ENCODE assay signal across 8 cellular contexts in the genomic region with DNA sequence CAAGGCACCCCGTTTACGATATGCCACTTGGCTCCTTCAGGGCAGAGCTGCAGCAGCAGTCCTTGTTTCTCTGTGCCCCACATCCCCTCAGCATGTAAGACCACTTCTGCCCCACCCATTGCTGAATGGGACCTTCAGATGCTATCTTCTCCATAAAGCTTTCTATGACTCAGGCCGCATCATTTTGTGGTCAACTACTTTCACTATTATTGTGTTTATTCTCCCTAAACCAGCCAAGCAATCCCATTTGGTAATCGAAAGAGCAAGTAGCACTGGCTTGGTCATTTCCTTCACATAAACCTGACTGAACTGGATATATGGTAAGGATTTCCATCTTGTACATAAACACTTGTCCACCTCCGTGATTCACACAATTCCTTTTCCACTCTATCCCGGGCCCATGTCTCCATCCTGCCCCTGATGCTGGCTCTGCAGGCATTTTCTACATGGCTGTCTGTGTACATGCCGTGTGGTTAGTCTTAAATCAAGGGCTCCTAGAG. TPM values are rescaled to one million over a fixed set of nuclear protein-coding genes. Genes with fewer than 3 reads are reported as not detected.
A peak's percentile ranks its signal among the peaks of the same experiment; 100 is the strongest.
DNase-seq lines count a peak whose midpoint lies in the region; ATAC-seq, FAIRE-seq and TF ChIP-seq lines count a peak whose summit lies in the region.

No MANE protein-coding gene starts in this region.

- H3K4me3 Mint-ChIP-seq in central memory CD8-positive, alpha-beta T cell, result peak overlapping the region; percentile 51
- no peak overlapping the region for H3K4me3 Mint-ChIP-seq in naive thymus-derived CD8-positive, alpha-beta T cell

- peak; percentile 45 for DNase-seq in GM04503 (ENCODE audit: low read depth)
- DNase-seq in MG63, result peak; percentile 48
- DNase-seq in central memory CD8-positive, alpha-beta T cell (ENCODE audit: low spot score in 2 of 2), result no peak
- no peak for DNase-seq in vagina (ENCODE audit: extremely low spot score in 2 of 2)
- DNase-seq in frontal cortex (ENCODE audit: low spot score in 2 of 2), result no peak
- no peak for DNase-seq in naive thymus-derived CD8-positive, alpha-beta T cell
- no peak for DNase-seq in sigmoid colon

- H3K27ac Mint-ChIP-seq in central memory CD8-positive, alpha-beta T cell (ENCODE audit: low read depth), result peak overlapping the region; percentile 60
- peak overlapping the region in 4 of 10 donors; percentile 22 to 71 (median 32) for H3K27ac Mint-ChIP-seq in naive thymus-derived CD8-positive, alpha-beta T cell

- H3K4me1 Mint-ChIP-seq in central memory CD8-positive, alpha-beta T cell, result peaks cover 40% of the 10 kb centered on the region
- H3K4me1 Mint-ChIP-seq in naive thymus-derived CD8-positive, alpha-beta T cell, result peaks cover 41 to 52% (median 45%) of the 10 kb centered on the region in 4 donors

- H3K9me3 Mint-ChIP-seq in central memory CD8-positive, alpha-beta T cell, result no peaks in the 10 kb centered on the region
- H3K9me3 Mint-ChIP-seq in naive thymus-derived CD8-positive, alpha-beta T cell, result no peaks in the 10 kb centered on the region

- H3K9me3 ChIP-seq in MG63 (no peaks in the 10 kb centered on the region), vagina (no peaks in the 10 kb centered on the region), sigmoid colon (no peaks in the 10 kb centered on the region)

- intact Hi-C loops in vagina (cut with DNase I), result no loop called here
- intact Hi-C loops in sigmoid colon (cut with DNase I), result no loop called here

- no peak for TF ChIP-seq EP300 in sigmoid colon (IDR thresholded peaks at IDR 0.05)

- TF ChIP-seq CTCF in vagina (IDR thresholded peaks at IDR 0.05) (no peak), sigmoid colon (IDR thresholded peaks at IDR 0.05) (no peak)

- no peaks in the 10 kb centered on the region for H3K36me3 ChIP-seq in MG63
- H3K36me3 ChIP-seq in vagina, result no peaks in the 10 kb centered on the region
- H3K36me3 ChIP-seq in sigmoid colon, result no peaks in the 10 kb centered on the region

- ATAC-seq in GM21723 (IDR thresholded peaks at IDR 0.05; ENCODE audit: unreplicated experiment), result peak; percentile 60
- peak; percentile 55 for ATAC-seq in central memory CD8-positive, alpha-beta T cell (replicated peaks; ENCODE audit: extremely low read depth, poor library complexity, severe bottlenecking)
- no peak for ATAC-seq in naive thymus-derived CD8-positive, alpha-beta T cell

- no peak overlapping the region for H3K27ac ChIP-seq in vagina
- no peak overlapping the region for H3K27ac ChIP-seq in sigmoid colon

- no peak overlapping the region for H3K4me3 ChIP-seq in MG63
- H3K4me3 ChIP-seq in vagina, result no peak overlapping the region
- H3K4me3 ChIP-seq in sigmoid colon, result no peak overlapping the region

- TF ChIP-seq POLR2A in vagina (IDR thresholded peaks at IDR 0.05) (no peak), sigmoid colon (IDR thresholded peaks at IDR 0.05) (no peak)

- 64 to 65% methylated on average over 7 of the region's 7 CpGs for WGBS in sigmoid colon, 2 donors

- H3K27me3 Mint-ChIP-seq in central memory CD8-positive, alpha-beta T cell, result no peaks in the 10 kb centered on the region
- H3K27me3 Mint-ChIP-seq in naive thymus-derived CD8-positive, alpha-beta T cell, result no peaks in the 10 kb centered on the region

- H3K4me1 ChIP-seq in vagina, result peaks cover 25% of the 10 kb centered on the region
- H3K4me1 ChIP-seq in sigmoid colon, result peaks cover 0 to 6% (median 0%) of the 10 kb centered on the region in 4 donors

- POLR2A ChIA-PET in naive thymus-derived CD8-positive, alpha-beta T cell (lab: Charles Lee), result interaction anchor here (0.9 to 1.4 kb wide), 2 partner anchors 11 to 28 kb away, joined by 3 read pairs; no protein-coding TSS in a partner anchor

- H3K36me3 Mint-ChIP-seq in central memory CD8-positive, alpha-beta T cell (ENCODE audit: insufficient read depth), result peaks cover 3% of the 10 kb centered on the region
- peaks cover 0 to 5% (median 0%) of the 10 kb centered on the region in 3 donors for H3K36me3 Mint-ChIP-seq in naive thymus-derived CD8-positive, alpha-beta T cell

- FAIRE-seq in frontal cortex (lab: Jason Lieb, UNC), result no peak

- H3K27me3 ChIP-seq in MG63, result no peaks in the 10 kb centered on the region
- H3K27me3 ChIP-seq in vagina, result no peaks in the 10 kb centered on the region
- H3K27me3 ChIP-seq in sigmoid colon, result no peaks in the 10 kb centered on the region

RNA-seq across cellular contexts. Expression of a gene that starts 25.7 kb away (rescaled TPM):
- 0.16 TPM in 1 of 2 replicates, not detected in the other for total RNA-seq in MG63 (2014; rRNA removed; shearing (Covaris generic); ENCODE audit: low replicate concordance)
- not detected for total RNA-seq in vagina
- not detected for total RNA-seq in frontal cortex
- 1 to 10 TPM; 4.2 to 4.4 TPM for total RNA-seq in naive thymus-derived CD8-positive, alpha-beta T cell
- polyA plus RNA-seq in naive thymus-derived CD8-positive, alpha-beta T cell, result 1 to 10 TPM in 1 of 3 donors, under 1 TPM in 2; 0.64 to 2.9 (median 0.69) TPM
- total RNA-seq in sigmoid colon, result under 1 TPM in 2 of 4 donors, not detected in 2; 0.36 to 0.83 TPM
- polyA plus RNA-seq in sigmoid colon, result 1 to 10 TPM in 2 of 3 donors, under 1 TPM in 1; 0.63 to 3.0 (median 1.8) TPM

Comparison
In these comparisons a context has a peak if more than half of its experiments do, and no peak if none do; other contexts are left out.
1. DNase-seq: peak in GM04503 (single experiment) and MG63 (single experiment); none in central memory CD8-positive, alpha-beta T cell (0 of 2), vagina (0 of 2), frontal cortex (0 of 2), naive thymus-derived CD8-positive, alpha-beta T cell (0 of 10) and sigmoid colon (single experiment).
2. ATAC-seq: peak in GM21723 (single experiment) and central memory CD8-positive, alpha-beta T cell (single experiment); none in naive thymus-derived CD8-positive, alpha-beta T cell (0 of 2).